1 cellular context compared by ENCODE assay signal in genomic region chr1:93694833-93695232, GRCh38.
TF ChIP-seq lines count a peak whose summit lies in the region.

No MANE protein-coding gene starts in this region.

TF ChIP-seq in A549, 52 proteins besides CTCF, POLR2A, EP300 and RAD21:
- no peak for TF ChIP-seq USF2 (IDR thresholded peaks at IDR 0.05)
- TF ChIP-seq HOXB5 (CRISPR knock-in tag; IDR thresholded peaks at IDR 0.05) = no peak
- no peak for TF ChIP-seq HEYL (CRISPR knock-in tag; IDR thresholded peaks at IDR 0.05)
- TF ChIP-seq KDM5A (IDR thresholded peaks at IDR 0.05) = no peak
- TF ChIP-seq ZSCAN20 (CRISPR knock-in tag; IDR thresholded peaks at IDR 0.05) = no peak
- TF ChIP-seq MYC (IDR thresholded peaks at IDR 0.05; ENCODE audit: borderline replicate concordance, low read length) = no peak
- TF ChIP-seq BCL3 (IDR thresholded peaks at IDR 0.05) = no peak
- TF ChIP-seq TFCP2L1 (CRISPR knock-in tag; IDR thresholded peaks at IDR 0.05) = no peak
- no peak for TF ChIP-seq SREBF2 (IDR thresholded peaks at IDR 0.05)
- no peak for TF ChIP-seq CHD4 (IDR thresholded peaks at IDR 0.05; ENCODE audit: borderline replicate concordance)
- no peak for TF ChIP-seq RCOR1 (IDR thresholded peaks at IDR 0.05; ENCODE audit: low read depth, low read length)
- no peak for TF ChIP-seq CBX2 (IDR thresholded peaks at IDR 0.05; ENCODE audit: borderline replicate concordance, low read depth)
